In genomic region chr17:45982791-45983613, GRCh38 we compare ENCODE assay signal across 33 cellular contexts. TPM values are rescaled to one million over a fixed set of nuclear protein-coding genes. Genes with fewer than 3 reads are reported as not detected.
A peak's percentile ranks its signal among the peaks of the same experiment; 100 is the strongest.
DNase-seq lines count a peak whose midpoint lies in the region; ATAC-seq, FAIRE-seq and TF ChIP-seq lines count a peak whose summit lies in the region.
"Had no signal": no experiment of that assay in that cellular context is flagged by ENCODE, and none has a peak within 500 bp of the region (broad histone marks: within the 10 kb centered on the region; RNA-seq: fewer than 3 reads in every experiment).

No MANE protein-coding gene starts in this region.

- H3K9me3 ChIP-seq in kidney (ENCODE audit: control insufficient read depth in 1 of 2, low read length in 2 of 2), result no peaks in the 10 kb centered on the region
- H3K9me3 ChIP-seq in neuronal stem cell (replicated peaks in 1 of 2; ENCODE audit: control insufficient read depth in 2 of 2, insufficient read depth in 1 of 2, low read depth in 1 of 2, low read length in 2 of 2), result no peaks in the 10 kb centered on the region
- H3K9me3 ChIP-seq in spleen, result no peaks in the 10 kb centered on the region
- H3K9me3 ChIP-seq in mucosa of descending colon, result no peaks in the 10 kb centered on the region
- no peaks in the 10 kb centered on the region for H3K9me3 ChIP-seq in naive thymus-derived CD4-positive, alpha-beta T cell (ENCODE audit: control insufficient read depth in 2 of 3, low read length in 3 of 3)
- H3K9me3 ChIP-seq: BE2C, BLaER1 had no signal

- H3K27me3 Mint-ChIP-seq in chondrocyte (ENCODE audit: low read depth), result peaks cover 2% of the 10 kb centered on the region
- peaks cover 2% of the 10 kb centered on the region for H3K27me3 Mint-ChIP-seq in activated naive CD8-positive, alpha-beta T cell treated with anti-CD3 and anti-CD28 coated beads, Interleukin-2, amount 50 U/mL, for 24 hours
- H3K27me3 Mint-ChIP-seq in naive thymus-derived CD4-positive, alpha-beta T cell, result peaks cover 0 to 6% (median 0%) of the 10 kb centered on the region in 5 donors

- peak overlapping the region; percentile 21 for H4K8ac ChIP-seq in neuronal stem cell (ENCODE audit: low read depth, low read length)

- intact Hi-C loops in kidney (cut with DNase I), result no loop called here
- intact Hi-C loops in spleen (cut with DNase I; ENCODE audit: low total_unique reads), result no loop called here
- intact Hi-C loops in mucosa of descending colon (cut with DNase I, micrococcal nuclease), result no loop called here
- intact Hi-C loops in naive thymus-derived CD4-positive, alpha-beta T cell (cut with micrococcal nuclease), result no loop called here

- no peak overlapping the region for H2AFZ ChIP-seq in neuronal stem cell (ENCODE audit: low read length)

- no peaks in the 10 kb centered on the region for H3K4me1 ChIP-seq in kidney (ENCODE audit: control insufficient read depth in 1 of 2, insufficient read depth in 1 of 2, low read depth in 1 of 2, low read length in 2 of 2)
- peaks cover 0 to 7% of the 10 kb centered on the region in 2 donors for H3K4me1 ChIP-seq in neuronal stem cell (ENCODE audit: control insufficient read depth in 2 of 2, insufficient read depth in 1 of 2, low read depth in 1 of 2, low read length in 2 of 2)
- H3K4me1 ChIP-seq in spleen, result no peaks in the 10 kb centered on the region
- H3K4me1 ChIP-seq in mucosa of descending colon (ENCODE audit: low read depth), result no peaks in the 10 kb centered on the region
- no peaks in the 10 kb centered on the region for H3K4me1 ChIP-seq in naive thymus-derived CD4-positive, alpha-beta T cell (ENCODE audit: control insufficient read depth in 2 of 2, insufficient read depth in 2 of 2, low read length in 2 of 2)

- no CpG with 5 or more reads among the region's 41 CpGs for WGBS in neuronal stem cell (ENCODE audit: extremely low coverage in 2 of 2, insufficient read length in 2 of 2, insufficient replicate concordance in 1 of 2), 2 donors
- 89 to 94% (median 91%) methylated on average over 22 to 41 of the region's 41 CpGs for WGBS in spleen, 5 donors

- H3K4ac ChIP-seq in neuronal stem cell (ENCODE audit: low read length), result no peak overlapping the region

- TF ChIP-seq POLR2A in spleen (IDR thresholded peaks at IDR 0.05), result no peak

- H3K4me3 ChIP-seq in kidney (ENCODE audit: low read length in 2 of 2), result no peak overlapping the region
- H3K4me3 ChIP-seq in neuronal stem cell (ENCODE audit: low read length in 2 of 2), result no peak overlapping the region
- H3K4me3 ChIP-seq in spleen, result no peak overlapping the region
- H3K4me3 ChIP-seq in mucosa of descending colon, result no peak overlapping the region
- H3K4me3 ChIP-seq in naive thymus-derived CD4-positive, alpha-beta T cell (ENCODE audit: low read length), result no peak overlapping the region
- H3K4me3 ChIP-seq: BLaER1, GM12878 had no signal

- FAIRE-seq in kidney (lab: Jason Lieb, UNC), result no peak
- FAIRE-seq: A204.1, GM12878, GM12892, GM18507 had no signal

- CTCF ChIA-PET in naive thymus-derived CD4-positive, alpha-beta T cell (lab: Charles Lee), result no interaction called here

- no peak for TF ChIP-seq CTCF in chondrocyte (IDR thresholded peaks at IDR 0.05)
- TF ChIP-seq CTCF in kidney (IDR thresholded peaks at IDR 0.05; ENCODE audit: borderline replicate concordance, extremely low read depth, insufficient read depth), result no peak
- TF ChIP-seq CTCF in spleen (IDR thresholded peaks at IDR 0.05 in 8 of 11, conservative IDR thresholded peaks at IDR 0.05 in 3 of 11), result no peak
- no peak for TF ChIP-seq CTCF in mucosa of descending colon (IDR thresholded peaks at IDR 0.05)

- no peaks in the 10 kb centered on the region for H3K79me1 ChIP-seq in neuronal stem cell (ENCODE audit: low read depth, low read length)

- H3K27ac Mint-ChIP-seq in chondrocyte (ENCODE audit: unreplicated experiment), result no peak overlapping the region
- H3K27ac Mint-ChIP-seq in activated naive CD8-positive, alpha-beta T cell treated with anti-CD3 and anti-CD28 coated beads, Interleukin-2, amount 50 U/mL, for 24 hours, result no peak overlapping the region
- no peak overlapping the region for H3K27ac Mint-ChIP-seq in naive thymus-derived CD4-positive, alpha-beta T cell
- H3K27ac Mint-ChIP-seq: CD4-positive, alpha-beta memory T cell; CD8-positive, alpha-beta memory T cell had no signal

- no peak overlapping the region for H2BK15ac ChIP-seq in neuronal stem cell (ENCODE audit: low read length)

- POLR2A ChIA-PET in naive thymus-derived CD4-positive, alpha-beta T cell (lab: Charles Lee), result no interaction called here

- H3K27me3 ChIP-seq in neuronal stem cell (ENCODE audit: control insufficient read depth in 3 of 3, insufficient read depth in 3 of 3, low read depth in 1 of 3, low read length in 3 of 3) (peaks cover 0 to 10% (median 0%) of the 10 kb centered on the region in 3 experiments), spleen (replicated peaks in 1 of 7) (peaks cover 0 to 7% (median 0%) of the 10 kb centered on the region in 7 donors)
- H3K27me3 ChIP-seq in naive thymus-derived CD4-positive, alpha-beta T cell (ENCODE audit: control insufficient read depth in 2 of 2, insufficient read depth in 2 of 2, low read length in 2 of 2), result no peaks in the 10 kb centered on the region
- H3K27me3 ChIP-seq: BE2C, BLaER1 had no signal

- no peak overlapping the region for H2BK5ac ChIP-seq in neuronal stem cell (ENCODE audit: low read length)

- H3K9me3 Mint-ChIP-seq in chondrocyte (ENCODE audit: low read depth), result no peaks in the 10 kb centered on the region
- H3K9me3 Mint-ChIP-seq in activated naive CD8-positive, alpha-beta T cell treated with anti-CD3 and anti-CD28 coated beads, Interleukin-2, amount 50 U/mL, for 24 hours, result no peaks in the 10 kb centered on the region
- H3K9me3 Mint-ChIP-seq in naive thymus-derived CD4-positive, alpha-beta T cell, result peaks cover 0 to 1% (median 0%) of the 10 kb centered on the region in 11 donors
- H3K9me3 Mint-ChIP-seq: CD4-positive, CD25-positive, alpha-beta regulatory T cell; CD8-positive, alpha-beta memory T cell had no signal

- no peak overlapping the region for H3K27ac ChIP-seq in kidney (ENCODE audit: low read depth in 2 of 2, low read length in 2 of 2)
- H3K27ac ChIP-seq in neuronal stem cell (replicated peaks; ENCODE audit: low read length), result no peak overlapping the region
- H3K27ac ChIP-seq in spleen, result no peak overlapping the region
- H3K27ac ChIP-seq in naive thymus-derived CD4-positive, alpha-beta T cell (ENCODE audit: low read depth, low read length), result no peak overlapping the region
- H3K27ac ChIP-seq: BLaER1 had no signal

- H2AK5ac ChIP-seq in neuronal stem cell (ENCODE audit: low read depth, low read length), result no peak overlapping the region

- H3K4me1 Mint-ChIP-seq in chondrocyte (ENCODE audit: low read depth), result no peaks in the 10 kb centered on the region
- H3K4me1 Mint-ChIP-seq in activated naive CD8-positive, alpha-beta T cell treated with anti-CD3 and anti-CD28 coated beads, Interleukin-2, amount 50 U/mL, for 24 hours, result no peaks in the 10 kb centered on the region
- no peaks in the 10 kb centered on the region for H3K4me1 Mint-ChIP-seq in naive thymus-derived CD4-positive, alpha-beta T cell
- H3K4me1 Mint-ChIP-seq: CD14-positive monocyte; CD4-positive, CD25-positive, alpha-beta regulatory T cell had no signal

- H4K91ac ChIP-seq in neuronal stem cell (ENCODE audit: low read depth, low read length, poor library complexity), result no peak overlapping the region

- peak overlapping the region; percentile 61 for H2BK120ac ChIP-seq in neuronal stem cell (ENCODE audit: low read depth, low read length)

- DNase-seq in chondrocyte (ENCODE audit: low spot score) (peak; percentile 89), kidney (peak; percentile 73), neuronal stem cell (ENCODE audit: low spot score) (no peak), spleen (peak; percentile 31), NCI-H526 treated with DMSO at 0.1 percent for 48 hours (lab: John Stamatoyannopoulos, UW) (no peak), mucosa of descending colon (no peak)
- no peak for DNase-seq in activated naive CD8-positive, alpha-beta T cell treated with anti-CD3 and anti-CD28 coated beads, Interleukin-2, amount 50 U/mL, for 24 hours
- DNase-seq in naive thymus-derived CD4-positive, alpha-beta T cell, result no peak
- DNase-seq: 8988T; ACHN; BE2C; C1 segment of cervical spinal cord; CD4-positive, alpha-beta memory T cell; CD4-positive, CD25-positive, alpha-beta regulatory T cell; CD8-positive, alpha-beta memory T cell; COR-L47; DMS 273 treated with DMSO at 0.1 percent for 48 hours; DMS153; DMS53; DMS79; DND-41; EL; GDM1 had no signal

- H3K36me3 ChIP-seq in kidney (ENCODE audit: control insufficient read depth in 1 of 2, insufficient read depth in 2 of 2, low read length in 2 of 2) (no peaks in the 10 kb centered on the region), neuronal stem cell (replicated peaks in 1 of 2; ENCODE audit: control insufficient read depth in 2 of 2, insufficient read depth in 2 of 2, low read length in 2 of 2) (no peaks in the 10 kb centered on the region), spleen (no peaks in the 10 kb centered on the region), mucosa of descending colon (ENCODE audit: low read depth) (no peaks in the 10 kb centered on the region)
- no peaks in the 10 kb centered on the region for H3K36me3 ChIP-seq in naive thymus-derived CD4-positive, alpha-beta T cell (ENCODE audit: control insufficient read depth in 2 of 3, insufficient read depth in 3 of 3, low read length in 3 of 3)
- H3K36me3 ChIP-seq: BE2C, BLaER1 had no signal

- ATAC-seq in activated naive CD8-positive, alpha-beta T cell treated with anti-CD3 and anti-CD28 coated beads, Interleukin-2, amount 50 U/mL, for 24 hours, result no peak
- ATAC-seq in mucosa of descending colon, result no peak
- ATAC-seq in naive thymus-derived CD4-positive, alpha-beta T cell, result no peak
- ATAC-seq: GM12878 had no signal

- H2BK12ac ChIP-seq in neuronal stem cell (ENCODE audit: low read length), result no peak overlapping the region

- peak overlapping the region; percentile 65 for H3K14ac ChIP-seq in neuronal stem cell (ENCODE audit: low read length)

- H3K4me2 ChIP-seq in neuronal stem cell (ENCODE audit: insufficient read depth, low read length, poor library complexity, severe bottlenecking), result no peak overlapping the region
- H3K4me2 ChIP-seq: BLaER1 had no signal

- H3K4me3 Mint-ChIP-seq in chondrocyte (ENCODE audit: unreplicated experiment), result no peak overlapping the region
- no peak overlapping the region for H3K4me3 Mint-ChIP-seq in activated naive CD8-positive, alpha-beta T cell treated with anti-CD3 and anti-CD28 coated beads, Interleukin-2, amount 50 U/mL, for 24 hours
- H3K4me3 Mint-ChIP-seq in naive thymus-derived CD4-positive, alpha-beta T cell, result no peak overlapping the region
- H3K4me3 Mint-ChIP-seq: CD14-positive monocyte; CD4-positive, alpha-beta memory T cell; CD4-positive, CD25-positive, alpha-beta regulatory T cell; CD8-positive, alpha-beta memory T cell had no signal

- peak overlapping the region; percentile 73 for H3K18ac ChIP-seq in neuronal stem cell (ENCODE audit: low read length)

- peaks cover 2% of the 10 kb centered on the region for H3K36me3 Mint-ChIP-seq in chondrocyte (ENCODE audit: low read depth)
- no peaks in the 10 kb centered on the region for H3K36me3 Mint-ChIP-seq in activated naive CD8-positive, alpha-beta T cell treated with anti-CD3 and anti-CD28 coated beads, Interleukin-2, amount 50 U/mL, for 24 hours (ENCODE audit: low read depth)
- no peaks in the 10 kb centered on the region for H3K36me3 Mint-ChIP-seq in naive thymus-derived CD4-positive, alpha-beta T cell
- H3K36me3 Mint-ChIP-seq: CD14-positive monocyte; CD4-positive, alpha-beta memory T cell; CD4-positive, CD25-positive, alpha-beta regulatory T cell; CD8-positive, alpha-beta memory T cell had no signal

- H3K9ac ChIP-seq in kidney (ENCODE audit: low read length in 2 of 2), result no peak overlapping the region
- H3K9ac ChIP-seq in neuronal stem cell (ENCODE audit: low read depth, low read length, poor library complexity), result no peak overlapping the region
- H3K9ac ChIP-seq: BLaER1 had no signal

- peak overlapping the region; percentile 32 for H3K23ac ChIP-seq in neuronal stem cell (ENCODE audit: low read depth, low read length, poor library complexity)

RNA-seq across cellular contexts. Expression of gene STH, which starts 16.0 kb away (rescaled TPM):
- total RNA-seq in chondrocyte, result not detected in 3 replicates
- not detected for total RNA-seq in kidney
- not detected for polyA plus RNA-seq in kidney (ENCODE audit: insufficient read depth, low read depth, low replicate concordance)
- not detected for polyA plus RNA-seq in neuronal stem cell (2013, experiment 1 of 2)
- not detected for polyA plus RNA-seq in neuronal stem cell (2013, experiment 2 of 2)
- total RNA-seq in spleen, result not detected
- polyA plus RNA-seq in spleen, result not detected
- total RNA-seq in mucosa of descending colon, result not detected
- not detected for total RNA-seq in naive thymus-derived CD4-positive, alpha-beta T cell
- not detected for polyA plus RNA-seq in naive thymus-derived CD4-positive, alpha-beta T cell
- total RNA-seq: A673; CD4-positive, alpha-beta memory T cell; CD4-positive, CD25-positive, alpha-beta regulatory T cell; CD8-positive, alpha-beta memory T cell; Daoy; G401; GM12878 had no signal
- polyA plus RNA-seq: AG04450; CD14-positive monocyte; CD4-positive, alpha-beta memory T cell; CD4-positive, CD25-positive, alpha-beta regulatory T cell; CD8-positive, alpha-beta memory T cell; GM12878 had no signal

Comparison
In these comparisons a context has a peak if more than half of its experiments do, and no peak if none do; other contexts are left out.
1. DNase-seq: peak in chondrocyte (single experiment), kidney (single experiment) and spleen (single experiment); none in neuronal stem cell (single experiment), activated naive CD8-positive, alpha-beta T cell treated with anti-CD3 and anti-CD28 coated beads, Interleukin-2, amount 50 U/mL, for 24 hours (single experiment), NCI-H526 treated with DMSO at 0.1 percent for 48 hours (single experiment), mucosa of descending colon (0 of 3) and naive thymus-derived CD4-positive, alpha-beta T cell (0 of 9).